20 cellular contexts compared by ENCODE assay signal in genomic region chr3:196170296-196170695, GRCh38. TPM values are rescaled to one million over a fixed set of nuclear protein-coding genes. Genes with fewer than 3 reads are reported as not detected.
"Had no signal": no experiment of that assay in that cellular context is flagged by ENCODE, and none has a peak within 500 bp of the region (broad histone marks: within the 10 kb centered on the region; RNA-seq: fewer than 3 reads in every experiment).

No MANE protein-coding gene starts in this region.

RNA-seq across cellular contexts. Expression of gene ZDHHC19, which starts 40.9 kb away (rescaled TPM):
- total RNA-seq: activated CD4-positive, alpha-beta T cell treated with anti-CD3 and anti-CD28 coated beads, Interleukin-2, amount 10 ng/mL, durations not matched to agents 24 days and 14 days; activated CD8-positive, alpha-beta memory T cell treated with anti-CD3 and anti-CD28 coated beads for 36 hours; activated CD8-positive, alpha-beta T cell treated with anti-CD3 and anti-CD28 coated beads for 36 hours; activated naive CD4-positive, alpha-beta T cell treated with anti-CD3 and anti-CD28 coated beads for 36 hours; activated naive CD4-positive, alpha-beta T cell treated with anti-CD3 and anti-CD28 coated beads, Interleukin-2, amount 50 U/mL, for 72 hours; activated naive CD8-positive, alpha-beta T cell treated with anti-CD3 and anti-CD28 coated beads for 36 hours; activated T-cell treated with anti-CD3 and anti-CD28 coated beads, Interleukin-2, amount 50 U/mL, for 4 hours; activated T-cell treated with anti-CD3 and anti-CD28 coated beads, Interleukin-2, amount 50 U/mL, for 72 hours; activated T-helper 17 cell treated with anti-CD3 and anti-CD28 coated beads, Interleukin-2, amount 50 U/mL, for 72 hours; astrocyte; body of pancreas; breast epithelium; T-helper 1 cell treated with Interleukin-12 subunit alpha and Interleukin-12 subunit beta and Interleukin-4 antibody, amounts not matched to agents 30 ng/mL and 1 ng/mL, for 36 hours; T-helper 17 cell; T-helper 2 cell treated with Interferon-gamma antibody and Interleukin-4, amounts not matched to agents 100 ng/mL and 5 ng/mL, for 36 hours had no signal
- polyA plus RNA-seq: aorta had no signal

RNA-seq across cellular contexts. Expression of gene SLC51A, which starts 46.0 kb away (rescaled TPM):
- total RNA-seq: activated B cell treated with CpG ODN at 0.5 μM for 24 hours; activated CD4-positive, alpha-beta memory T cell treated with anti-CD3 and anti-CD28 coated beads for 36 hours; activated CD4-positive, alpha-beta T cell treated with anti-CD3 and anti-CD28 coated beads, Interleukin-2, amount 10 ng/mL, durations not matched to agents 24 days and 14 days; activated CD8-positive, alpha-beta memory T cell treated with anti-CD3 and anti-CD28 coated beads for 36 hours; activated CD8-positive, alpha-beta T cell treated with anti-CD3 and anti-CD28 coated beads for 36 hours; activated naive CD4-positive, alpha-beta T cell treated with anti-CD3 and anti-CD28 coated beads for 36 hours; activated naive CD4-positive, alpha-beta T cell treated with anti-CD3 and anti-CD28 coated beads, Interleukin-2, amount 50 U/mL, for 72 hours; activated naive CD8-positive, alpha-beta T cell treated with anti-CD3 and anti-CD28 coated beads for 36 hours; activated T-cell treated with anti-CD3 and anti-CD28 coated beads, Interleukin-2, amount 50 U/mL, for 4 hours; activated T-cell treated with anti-CD3 and anti-CD28 coated beads, Interleukin-2, amount 50 U/mL, for 72 hours; activated T-helper 1 cell treated with anti-CD3 and anti-CD28 coated beads, Interleukin-12 subunit alpha, Interleukin-12 subunit beta, Interleukin-2, Interleukin-4 antibody, amounts not matched to agents 30 ng/mL and 10 ng/mL and 1 ng/mL, durations not matched to agents 14 hours and 24 hours and 36 hours; activated T-helper 17 cell treated with anti-CD3 and anti-CD28 coated beads, Interleukin-2, amount 50 U/mL, for 72 hours; astrocyte; breast epithelium; T-cell; T-helper 1 cell treated with Interleukin-12 subunit alpha and Interleukin-12 subunit beta and Interleukin-4 antibody, amounts not matched to agents 30 ng/mL and 1 ng/mL, for 36 hours; T-helper 17 cell; T-helper 2 cell treated with Interferon-gamma antibody and Interleukin-4, amounts not matched to agents 100 ng/mL and 5 ng/mL, for 36 hours had no signal
